20 cellular contexts compared by ENCODE assay signal in the genomic region with DNA sequence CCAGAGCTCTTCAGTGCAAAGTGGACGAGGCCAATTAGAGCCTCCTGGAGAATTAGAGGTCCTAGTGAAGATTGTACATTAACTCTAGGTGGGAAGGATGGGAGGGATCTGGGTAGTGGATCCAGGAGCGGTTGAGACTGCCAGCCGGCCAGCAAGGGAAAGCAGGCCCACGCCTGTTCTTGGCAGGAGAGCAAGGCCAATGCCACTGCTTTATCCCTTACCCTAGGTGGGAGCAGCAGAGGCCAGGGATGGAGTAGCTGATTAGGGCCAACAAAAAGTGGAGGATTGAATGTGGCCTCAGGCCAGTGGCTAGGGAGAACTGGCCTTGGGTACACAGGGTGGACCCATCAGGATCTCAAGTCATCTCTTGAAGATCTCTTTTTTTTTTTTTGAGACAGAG. TPM values are rescaled to one million over a fixed set of nuclear protein-coding genes. Genes with fewer than 3 reads are reported as not detected.
DNase-seq lines count a peak whose midpoint lies in the region; ATAC-seq and TF ChIP-seq lines count a peak whose summit lies in the region.
"Had no signal": no experiment of that assay in that cellular context is flagged by ENCODE, and none has a peak within 500 bp of the region (broad histone marks: within the 10 kb centered on the region; RNA-seq: fewer than 3 reads in every experiment).

No MANE protein-coding gene starts in this region.

- 92 to 94% methylated on average over 4 of the region's 4 CpGs for WGBS in thyroid gland, 2 donors

- H3K36me3 ChIP-seq in mucosa of rectum (ENCODE audit: control insufficient read depth in 2 of 2, insufficient read depth in 2 of 2, low read length in 2 of 2): peaks cover 3 to 5% of the 10 kb centered on the region in 2 donors
- no peaks in the 10 kb centered on the region for H3K36me3 ChIP-seq in thyroid gland

- no peaks in the 10 kb centered on the region for H3K36me3 Mint-ChIP-seq in activated naive CD4-positive, alpha-beta T cell treated with anti-CD3 and anti-CD28 coated beads for 36 hours (ENCODE audit: low read depth)
- peaks cover 28% of the 10 kb centered on the region for H3K36me3 Mint-ChIP-seq in activated naive CD4-positive, alpha-beta T cell treated with anti-CD3 and anti-CD28 coated beads, Interleukin-2, amount 10 ng/mL, durations not matched to agents 7 days and 5 days
- peaks cover 12% of the 10 kb centered on the region for H3K36me3 Mint-ChIP-seq in activated T-helper 1 cell treated with anti-CD3 and anti-CD28 coated beads, Interleukin-12 subunit alpha, Interleukin-12 subunit beta, Interleukin-2, Interleukin-4 antibody, amounts not matched to agents 30 ng/mL and 10 ng/mL and 1 ng/mL, durations not matched to agents 14 hours and 24 hours and 36 hours (ENCODE audit: low read depth)

- CTCF ChIA-PET in activated naive CD4-positive, alpha-beta T cell treated with anti-CD3 and anti-CD28 coated beads for 36 hours (lab: Charles Lee): interaction anchor here (1.4 kb wide), 1 partner anchor 17 kb away, joined by 5 read pairs; no protein-coding TSS in a partner anchor
- CTCF ChIA-PET in activated naive CD4-positive, alpha-beta T cell treated with anti-CD3 and anti-CD28 coated beads, Interleukin-2, amount 10 ng/mL, durations not matched to agents 7 days and 5 days (lab: Charles Lee): interaction anchor here (1.5 kb wide), 1 partner anchor 38 kb away, joined by 3 read pairs; no protein-coding TSS in a partner anchor

- no peak overlapping the region for H3K4me3 Mint-ChIP-seq in activated naive CD4-positive, alpha-beta T cell treated with anti-CD3 and anti-CD28 coated beads for 36 hours
- no peak overlapping the region for H3K4me3 Mint-ChIP-seq in activated naive CD4-positive, alpha-beta T cell treated with anti-CD3 and anti-CD28 coated beads, Interleukin-2, amount 10 ng/mL, durations not matched to agents 7 days and 5 days
- no peak overlapping the region for H3K4me3 Mint-ChIP-seq in activated T-helper 1 cell treated with anti-CD3 and anti-CD28 coated beads, Interleukin-12 subunit alpha, Interleukin-12 subunit beta, Interleukin-2, Interleukin-4 antibody, amounts not matched to agents 30 ng/mL and 10 ng/mL and 1 ng/mL, durations not matched to agents 14 hours and 24 hours and 36 hours
- H3K4me3 Mint-ChIP-seq: activated B cell treated with CpG ODN at 0.5 μM for 24 hours; HFFc6; T-helper 2 cell treated with Interferon-gamma antibody and Interleukin-4, amounts not matched to agents 5 μg/mL and 100 μg/mL, for 36 hours had no signal

- peak overlapping the region; percentile 26 for H3K27ac Mint-ChIP-seq in activated naive CD4-positive, alpha-beta T cell treated with anti-CD3 and anti-CD28 coated beads for 36 hours
- H3K27ac Mint-ChIP-seq in activated naive CD4-positive, alpha-beta T cell treated with anti-CD3 and anti-CD28 coated beads, Interleukin-2, amount 10 ng/mL, durations not matched to agents 7 days and 5 days: no peak overlapping the region
- peak overlapping the region; percentile 73 for H3K27ac Mint-ChIP-seq in activated T-helper 1 cell treated with anti-CD3 and anti-CD28 coated beads, Interleukin-12 subunit alpha, Interleukin-12 subunit beta, Interleukin-2, Interleukin-4 antibody, amounts not matched to agents 30 ng/mL and 10 ng/mL and 1 ng/mL, durations not matched to agents 14 hours and 24 hours and 36 hours
- H3K27ac Mint-ChIP-seq: T-helper 2 cell treated with Interferon-gamma antibody and Interleukin-4, amounts not matched to agents 5 μg/mL and 100 μg/mL, for 36 hours had no signal

- H3K9ac ChIP-seq in mucosa of rectum (ENCODE audit: low read depth in 1 of 2, low read length in 2 of 2): peak overlapping the region; percentile 26 to 64

- no peak for TF ChIP-seq POLR2A in thyroid gland (IDR thresholded peaks at IDR 0.05)

- H3K4me1 Mint-ChIP-seq in activated naive CD4-positive, alpha-beta T cell treated with anti-CD3 and anti-CD28 coated beads for 36 hours (ENCODE audit: low read depth): peaks cover 65% of the 10 kb centered on the region
- peaks cover 59% of the 10 kb centered on the region for H3K4me1 Mint-ChIP-seq in activated naive CD4-positive, alpha-beta T cell treated with anti-CD3 and anti-CD28 coated beads, Interleukin-2, amount 10 ng/mL, durations not matched to agents 7 days and 5 days
- peaks cover 51% of the 10 kb centered on the region for H3K4me1 Mint-ChIP-seq in activated T-helper 1 cell treated with anti-CD3 and anti-CD28 coated beads, Interleukin-12 subunit alpha, Interleukin-12 subunit beta, Interleukin-2, Interleukin-4 antibody, amounts not matched to agents 30 ng/mL and 10 ng/mL and 1 ng/mL, durations not matched to agents 14 hours and 24 hours and 36 hours (ENCODE audit: low read depth)

- H3K9me3 Mint-ChIP-seq in activated naive CD4-positive, alpha-beta T cell treated with anti-CD3 and anti-CD28 coated beads for 36 hours: no peaks in the 10 kb centered on the region
- H3K9me3 Mint-ChIP-seq in activated naive CD4-positive, alpha-beta T cell treated with anti-CD3 and anti-CD28 coated beads, Interleukin-2, amount 10 ng/mL, durations not matched to agents 7 days and 5 days: no peaks in the 10 kb centered on the region
- no peaks in the 10 kb centered on the region for H3K9me3 Mint-ChIP-seq in activated T-helper 1 cell treated with anti-CD3 and anti-CD28 coated beads, Interleukin-12 subunit alpha, Interleukin-12 subunit beta, Interleukin-2, Interleukin-4 antibody, amounts not matched to agents 30 ng/mL and 10 ng/mL and 1 ng/mL, durations not matched to agents 14 hours and 24 hours and 36 hours
- H3K9me3 Mint-ChIP-seq: activated B cell treated with CpG ODN at 0.5 μM for 24 hours; HFFc6; T-helper 2 cell treated with Interferon-gamma antibody and Interleukin-4, amounts not matched to agents 5 μg/mL and 100 μg/mL, for 36 hours had no signal

- TF ChIP-seq CTCF in thyroid gland (IDR thresholded peaks at IDR 0.05): no peak

- no peak for DNase-seq in activated naive CD4-positive, alpha-beta T cell treated with anti-CD3 and anti-CD28 coated beads for 36 hours
- no peak for DNase-seq in activated naive CD4-positive, alpha-beta T cell treated with anti-CD3 and anti-CD28 coated beads, Interleukin-2, amount 10 ng/mL, durations not matched to agents 7 days and 5 days
- DNase-seq in activated T-helper 1 cell treated with anti-CD3 and anti-CD28 coated beads, Interleukin-12 subunit alpha, Interleukin-12 subunit beta, Interleukin-2, Interleukin-4 antibody, amounts not matched to agents 30 ng/mL and 10 ng/mL and 1 ng/mL, durations not matched to agents 14 hours and 24 hours and 36 hours (ENCODE audit: low spot score): no peak
- DNase-seq in thyroid gland (no peak), germinal center (ENCODE audit: low spot score) (no peak), NCI-H82 (lab: John Stamatoyannopoulos, UW) (no peak)
- DNase-seq: activated B cell treated with CpG ODN at 0.5 μM for 24 hours; activated CD8-positive, alpha-beta memory T cell treated with anti-CD3 and anti-CD28 coated beads for 24 hours; body of pancreas; C1 segment of cervical spinal cord; DMS 273 treated with DMSO at 0.1 percent for 48 hours; HFFc6; MV-4-11; NCI-H345; PC-3 had no signal

- H3K4me1 ChIP-seq in mucosa of rectum (ENCODE audit: control insufficient read depth in 2 of 2, insufficient read depth in 2 of 2, low read length in 2 of 2) (peaks cover 53 to 58% of the 10 kb centered on the region in 2 donors), thyroid gland (peaks cover 42 to 70% of the 10 kb centered on the region in 2 donors)

- ATAC-seq in HG03354 (IDR thresholded peaks at IDR 0.05; ENCODE audit: poor library complexity, severe bottlenecking, unreplicated experiment): no peak
- ATAC-seq: body of pancreas, PC-3 had no signal

- H3K27me3 ChIP-seq in mucosa of rectum (ENCODE audit: control insufficient read depth in 2 of 2, insufficient read depth in 2 of 2, low read length in 2 of 2) (no peaks in the 10 kb centered on the region), thyroid gland (no peaks in the 10 kb centered on the region)
- H3K27me3 ChIP-seq: body of pancreas, SJSA1 had no signal

- no peaks in the 10 kb centered on the region for H3K27me3 Mint-ChIP-seq in activated naive CD4-positive, alpha-beta T cell treated with anti-CD3 and anti-CD28 coated beads for 36 hours (ENCODE audit: low read depth)
- no peaks in the 10 kb centered on the region for H3K27me3 Mint-ChIP-seq in activated naive CD4-positive, alpha-beta T cell treated with anti-CD3 and anti-CD28 coated beads, Interleukin-2, amount 10 ng/mL, durations not matched to agents 7 days and 5 days
- no peaks in the 10 kb centered on the region for H3K27me3 Mint-ChIP-seq in activated T-helper 1 cell treated with anti-CD3 and anti-CD28 coated beads, Interleukin-12 subunit alpha, Interleukin-12 subunit beta, Interleukin-2, Interleukin-4 antibody, amounts not matched to agents 30 ng/mL and 10 ng/mL and 1 ng/mL, durations not matched to agents 14 hours and 24 hours and 36 hours (ENCODE audit: insufficient read depth)
- H3K27me3 Mint-ChIP-seq: activated B cell treated with CpG ODN at 0.5 μM for 24 hours had no signal

- H3K4me3 ChIP-seq in mucosa of rectum (ENCODE audit: low read length in 2 of 2): peak overlapping the region in 1 of 2 donors; percentile 37
- no peak overlapping the region for H3K4me3 ChIP-seq in thyroid gland (replicated peaks in 1 of 3)
- H3K4me3 ChIP-seq: body of pancreas, SJSA1 had no signal

- intact Hi-C loops in activated naive CD4-positive, alpha-beta T cell treated with anti-CD3 and anti-CD28 coated beads for 36 hours (cut with micrococcal nuclease): no loop called here
- intact Hi-C loops in activated T-helper 1 cell treated with anti-CD3 and anti-CD28 coated beads, Interleukin-12 subunit alpha, Interleukin-12 subunit beta, Interleukin-2, Interleukin-4 antibody, amounts not matched to agents 30 ng/mL and 10 ng/mL and 1 ng/mL, durations not matched to agents 14 hours and 24 hours and 36 hours (cut with micrococcal nuclease): loop anchor here (5.0 kb wide), 3 partner anchors 198 to 313 kb away; partner anchors contain the start of genes KIFC1 and TAPBP
- intact Hi-C loops in thyroid gland (cut with DNase I): loop anchor here (5.0 kb wide), 1 partner anchor 33 kb away; no protein-coding TSS in a partner anchor

- H3K27ac ChIP-seq in mucosa of rectum (ENCODE audit: low read depth in 2 of 2, low read length in 2 of 2) (peak overlapping the region; percentile 97 to 99), thyroid gland (peak overlapping the region in 2 of 3 donors; percentile 33 to 43)
- H3K27ac ChIP-seq: body of pancreas, HL-60, SJSA1 had no signal

- no peaks in the 10 kb centered on the region for H3K9me3 ChIP-seq in mucosa of rectum (ENCODE audit: control insufficient read depth in 2 of 2, low read length in 2 of 2)
- H3K9me3 ChIP-seq in thyroid gland: no peaks in the 10 kb centered on the region
- H3K9me3 ChIP-seq: body of pancreas, SJSA1 had no signal

RNA-seq across cellular contexts. Expression of gene ITPR3, which starts 3.7 kb away (rescaled TPM):
- 10 to 100 TPM; 34.8 to 35.1 TPM for total RNA-seq in activated naive CD4-positive, alpha-beta T cell treated with anti-CD3 and anti-CD28 coated beads for 36 hours
- 42.7 and 42.9 TPM in 2 replicates for total RNA-seq in activated T-helper 1 cell treated with anti-CD3 and anti-CD28 coated beads, Interleukin-12 subunit alpha, Interleukin-12 subunit beta, Interleukin-2, Interleukin-4 antibody, amounts not matched to agents 30 ng/mL and 10 ng/mL and 1 ng/mL, durations not matched to agents 14 hours and 24 hours and 36 hours
- total RNA-seq in thyroid gland: 100 to 1,000 TPM in 2 of 4 donors, 10 to 100 TPM in 2; 77.8 to 145 (median 105) TPM

RNA-seq across cellular contexts. Expression of gene BAK1, which starts 44.8 kb away (rescaled TPM):
- total RNA-seq in activated naive CD4-positive, alpha-beta T cell treated with anti-CD3 and anti-CD28 coated beads for 36 hours: 10 to 100 TPM; 38.3 to 41.1 TPM
- 67.0 and 67.9 TPM in 2 replicates for total RNA-seq in activated T-helper 1 cell treated with anti-CD3 and anti-CD28 coated beads, Interleukin-12 subunit alpha, Interleukin-12 subunit beta, Interleukin-2, Interleukin-4 antibody, amounts not matched to agents 30 ng/mL and 10 ng/mL and 1 ng/mL, durations not matched to agents 14 hours and 24 hours and 36 hours
- 1 to 10 TPM; 2.3 to 8.5 (median 4.6) TPM for total RNA-seq in thyroid gland
